In the genomic region with DNA sequence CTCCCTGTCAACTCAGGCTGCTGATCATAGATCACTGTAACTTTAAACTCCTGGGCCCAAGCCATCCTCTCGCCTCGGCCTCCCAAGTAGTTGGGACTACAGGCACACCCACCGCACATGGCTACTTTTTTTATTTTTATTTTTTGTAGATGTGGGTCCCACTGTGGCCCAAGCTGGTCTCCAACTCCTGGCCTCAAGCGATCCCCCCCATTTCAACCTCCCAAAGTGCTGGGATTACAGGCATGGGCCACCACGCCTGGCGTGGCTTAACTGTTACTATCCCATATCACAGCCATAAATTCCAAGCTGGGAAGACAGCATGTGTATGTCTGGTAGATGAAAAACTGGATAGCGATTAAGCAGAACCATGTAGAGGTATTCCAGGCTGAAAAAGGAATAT, we compare ENCODE assay signal across 8 cellular contexts. TPM values are rescaled to one million over a fixed set of nuclear protein-coding genes. Genes with fewer than 3 reads are reported as not detected.
A peak's percentile ranks its signal among the peaks of the same experiment; 100 is the strongest.
DNase-seq lines count a peak whose midpoint lies in the region; ATAC-seq and TF ChIP-seq lines count a peak whose summit lies in the region.

No MANE protein-coding gene starts in this region.

- POLR2A ChIA-PET in activated CD4-positive, alpha-beta T cell treated with anti-CD3 and anti-CD28 coated beads, Interleukin-2, amount 10 ng/mL, durations not matched to agents 7 days and 5 days (lab: Charles Lee): interaction anchor here (1.4 kb wide), 1 partner anchor 17 kb away, joined by 4 read pairs; a partner anchor contains a TSS

- CTCF ChIA-PET in activated CD4-positive, alpha-beta T cell treated with anti-CD3 and anti-CD28 coated beads, Interleukin-2, amount 10 ng/mL, durations not matched to agents 7 days and 5 days (lab: Charles Lee): interaction anchor here (0.6 to 17.2 kb wide), 5 partner anchors 16 to 1026 kb away, joined by 3 to 318 read pairs (median 24); a partner anchor contains a TSS

- no peaks in the 10 kb centered on the region for H3K36me3 ChIP-seq in kidney epithelial cell (ENCODE audit: control insufficient read depth, insufficient read depth, low read length)
- H3K36me3 ChIP-seq in thymus (ENCODE audit: control insufficient read depth, insufficient read depth): peaks cover 19% of the 10 kb centered on the region

- H3K36me3 Mint-ChIP-seq in activated CD4-positive, alpha-beta T cell treated with anti-CD3 and anti-CD28 coated beads, Interleukin-2, amount 10 ng/mL, durations not matched to agents 7 days and 5 days (ENCODE audit: low read depth): peaks cover 16% of the 10 kb centered on the region
- peaks cover 25% of the 10 kb centered on the region for H3K36me3 Mint-ChIP-seq in activated naive CD8-positive, alpha-beta T cell treated with anti-CD3 and anti-CD28 coated beads for 36 hours

- peaks cover 43% of the 10 kb centered on the region for H3K4me1 Mint-ChIP-seq in activated CD4-positive, alpha-beta T cell treated with anti-CD3 and anti-CD28 coated beads, Interleukin-2, amount 10 ng/mL, durations not matched to agents 7 days and 5 days
- H3K4me1 Mint-ChIP-seq in activated naive CD8-positive, alpha-beta T cell treated with anti-CD3 and anti-CD28 coated beads for 36 hours: peaks cover 37% of the 10 kb centered on the region

- H3K27ac ChIP-seq in thymus (ENCODE audit: low read depth): no peak overlapping the region

- WGBS in thymus: 89% methylated on average over 7 of the region's 7 CpGs

- peak overlapping the region; percentile 89 for H3K27ac Mint-ChIP-seq in activated CD4-positive, alpha-beta T cell treated with anti-CD3 and anti-CD28 coated beads, Interleukin-2, amount 10 ng/mL, durations not matched to agents 7 days and 5 days
- H3K27ac Mint-ChIP-seq in activated naive CD8-positive, alpha-beta T cell treated with anti-CD3 and anti-CD28 coated beads for 36 hours: no peak overlapping the region

- H3K4me3 Mint-ChIP-seq in activated CD4-positive, alpha-beta T cell treated with anti-CD3 and anti-CD28 coated beads, Interleukin-2, amount 10 ng/mL, durations not matched to agents 7 days and 5 days: peak overlapping the region; percentile 92
- peak overlapping the region; percentile 97 for H3K4me3 Mint-ChIP-seq in activated naive CD8-positive, alpha-beta T cell treated with anti-CD3 and anti-CD28 coated beads for 36 hours

- H3K27me3 ChIP-seq in kidney epithelial cell (ENCODE audit: control insufficient read depth, insufficient read depth, low read length): no peaks in the 10 kb centered on the region
- no peaks in the 10 kb centered on the region for H3K27me3 ChIP-seq in thymus (ENCODE audit: control insufficient read depth, insufficient read depth)

- no peak for DNase-seq in activated CD4-positive, alpha-beta T cell treated with anti-CD3 and anti-CD28 coated beads, Interleukin-2, amount 10 ng/mL, durations not matched to agents 7 days and 5 days
- no peak for DNase-seq in activated CD4-positive, alpha-beta T cell treated with anti-CD3 and anti-CD28 coated beads, Interleukin-2, amount 50 U/mL, for 1 hour
- DNase-seq in activated naive CD8-positive, alpha-beta T cell treated with anti-CD3 and anti-CD28 coated beads for 36 hours: no peak
- DNase-seq in kidney epithelial cell (ENCODE audit: low read depth): no peak
- DNase-seq in CD1c-positive myeloid dendritic cell (ENCODE audit: extremely low spot score): no peak
- no peak for DNase-seq in NOMO-1 treated with DMSO at 0.1 percent for 48 hours (lab: John Stamatoyannopoulos, UW; ENCODE audit: unreplicated experiment)

- H3K9me3 Mint-ChIP-seq in activated CD4-positive, alpha-beta T cell treated with anti-CD3 and anti-CD28 coated beads, Interleukin-2, amount 10 ng/mL, durations not matched to agents 7 days and 5 days: no peaks in the 10 kb centered on the region
- H3K9me3 Mint-ChIP-seq in activated naive CD8-positive, alpha-beta T cell treated with anti-CD3 and anti-CD28 coated beads for 36 hours: no peaks in the 10 kb centered on the region

- H3K9me3 ChIP-seq in thymus (ENCODE audit: control insufficient read depth): no peaks in the 10 kb centered on the region

- no peak for ATAC-seq in HG02678 (IDR thresholded peaks at IDR 0.05; ENCODE audit: unreplicated experiment)

- no peaks in the 10 kb centered on the region for H3K27me3 Mint-ChIP-seq in activated CD4-positive, alpha-beta T cell treated with anti-CD3 and anti-CD28 coated beads, Interleukin-2, amount 10 ng/mL, durations not matched to agents 7 days and 5 days
- no peaks in the 10 kb centered on the region for H3K27me3 Mint-ChIP-seq in activated naive CD8-positive, alpha-beta T cell treated with anti-CD3 and anti-CD28 coated beads for 36 hours

- H3K4me1 ChIP-seq in thymus (ENCODE audit: control insufficient read depth, insufficient read depth, low read length): peaks cover 23% of the 10 kb centered on the region

- peak overlapping the region; percentile 87 for H3K4me3 ChIP-seq in kidney epithelial cell (ENCODE audit: low read depth, low read length)
- peak overlapping the region; percentile 72 for H3K4me3 ChIP-seq in thymus (ENCODE audit: low read length)

- TF ChIP-seq CTCF in kidney epithelial cell (IDR thresholded peaks at IDR 0.05; ENCODE audit: insufficient read depth, low read length, poor library complexity, severe bottlenecking): no peak

RNA-seq across cellular contexts. Expression of a gene that starts 1.0 kb away (rescaled TPM):
- 10 to 100 TPM; 70.2 to 73.9 TPM for total RNA-seq in activated CD4-positive, alpha-beta T cell treated with anti-CD3 and anti-CD28 coated beads, Interleukin-2, amount 10 ng/mL, durations not matched to agents 7 days and 5 days
- total RNA-seq in activated naive CD8-positive, alpha-beta T cell treated with anti-CD3 and anti-CD28 coated beads for 36 hours: 10 to 100 TPM; 83.4 to 84.6 TPM
- total RNA-seq in kidney epithelial cell: 39.7 and 54.2 TPM in 2 replicates
- polyA plus RNA-seq in thymus: 82.9 TPM

RNA-seq across cellular contexts. Expression of a gene that starts 1.2 kb away (rescaled TPM):
- total RNA-seq in activated CD4-positive, alpha-beta T cell treated with anti-CD3 and anti-CD28 coated beads, Interleukin-2, amount 10 ng/mL, durations not matched to agents 7 days and 5 days: 10 to 100 TPM; 25.1 to 26.9 TPM
- 10 to 100 TPM; 26.8 to 27.3 TPM for total RNA-seq in activated naive CD8-positive, alpha-beta T cell treated with anti-CD3 and anti-CD28 coated beads for 36 hours
- total RNA-seq in kidney epithelial cell: 7.8 and 12.6 TPM in 2 replicates
- polyA plus RNA-seq in thymus: 20.8 TPM

RNA-seq across cellular contexts. Expression of a gene that starts 15.6 kb away (rescaled TPM):
- 10 to 100 TPM; 58.0 to 59.3 TPM for total RNA-seq in activated CD4-positive, alpha-beta T cell treated with anti-CD3 and anti-CD28 coated beads, Interleukin-2, amount 10 ng/mL, durations not matched to agents 7 days and 5 days
- total RNA-seq in activated naive CD8-positive, alpha-beta T cell treated with anti-CD3 and anti-CD28 coated beads for 36 hours: 10 to 100 TPM; 22.4 to 24.8 TPM
- 18.1 and 38.5 TPM in 2 replicates for total RNA-seq in kidney epithelial cell
- 29.8 TPM for polyA plus RNA-seq in thymus

RNA-seq across cellular contexts. Expression of a gene that starts 16.8 kb away (rescaled TPM):
- total RNA-seq in activated CD4-positive, alpha-beta T cell treated with anti-CD3 and anti-CD28 coated beads, Interleukin-2, amount 10 ng/mL, durations not matched to agents 7 days and 5 days: 100 to 1,000 TPM; 297 to 302 TPM
- total RNA-seq in activated naive CD8-positive, alpha-beta T cell treated with anti-CD3 and anti-CD28 coated beads for 36 hours: 100 to 1,000 TPM; 214 to 220 TPM
- total RNA-seq in kidney epithelial cell: 99.7 and 103 TPM in 2 replicates
- polyA plus RNA-seq in thymus: 80.0 TPM

RNA-seq across cellular contexts. Expression of a gene that starts 46.4 kb away (rescaled TPM):
- total RNA-seq in activated CD4-positive, alpha-beta T cell treated with anti-CD3 and anti-CD28 coated beads, Interleukin-2, amount 10 ng/mL, durations not matched to agents 7 days and 5 days: 1 to 10 TPM; 4.2 to 4.6 TPM
- 1 to 10 TPM; 4.1 to 5.7 TPM for total RNA-seq in activated naive CD8-positive, alpha-beta T cell treated with anti-CD3 and anti-CD28 coated beads for 36 hours
- total RNA-seq in kidney epithelial cell: 9.2 and 10.8 TPM in 2 replicates
- polyA plus RNA-seq in thymus: 4.2 TPM
